In genomic region chr20:62215991-62216635, GRCh38 we compare ENCODE assay signal across 34 cellular contexts. TPM values are rescaled to one million over a fixed set of nuclear protein-coding genes. Genes with fewer than 3 reads are reported as not detected.
"Had no signal": no experiment of that assay in that cellular context is flagged by ENCODE, and none has a peak within 500 bp of the region (broad histone marks: within the 10 kb centered on the region; RNA-seq: fewer than 3 reads in every experiment).

No MANE protein-coding gene starts in this region.

- H3K27ac ChIP-seq: adrenal gland, body of pancreas, breast epithelium, Peyer's patch, WERI-Rb-1 had no signal

- H3K36me3 ChIP-seq: adrenal gland, breast epithelium, Peyer's patch had no signal

- ATAC-seq: activated CD8-positive, alpha-beta memory T cell treated with anti-CD3 and anti-CD28 coated beads, Interleukin-2, amount 10 ng/mL, durations not matched to agents 7 days and 5 days; activated naive CD4-positive, alpha-beta T cell treated with anti-CD3 and anti-CD28 coated beads, Interleukin-2, amount 50 U/mL, for 72 hours; activated T-cell treated with anti-CD3 and anti-CD28 coated beads, Interleukin-2, amount 50 U/mL, for 72 hours; activated T-helper 17 cell treated with anti-CD3 and anti-CD28 coated beads, Interleukin-2, amount 50 U/mL, for 72 hours; body of pancreas; PC-3; SK-N-SH treated with all-trans-retinoic acid at 6 μM for 48 hours; T-cell; T-helper 17 cell had no signal

- H3K9me3 ChIP-seq: adrenal gland, body of pancreas, breast epithelium, Peyer's patch had no signal

- H3K4me3 ChIP-seq: adrenal gland, body of pancreas, breast epithelium, Peyer's patch had no signal

- DNase-seq: activated CD4-positive, alpha-beta memory T cell treated with anti-CD3 and anti-CD28 coated beads, Interleukin-2, amount 10 ng/mL, durations not matched to agents 7 days and 5 days; activated CD4-positive, alpha-beta T cell treated with anti-CD3 and anti-CD28 coated beads for 1 hour; activated CD4-positive, alpha-beta T cell treated with anti-CD3 and anti-CD28 coated beads for 48 hours; activated CD4-positive, CD25-positive, alpha-beta regulatory T cell; activated CD8-positive, alpha-beta memory T cell treated with anti-CD3 and anti-CD28 coated beads for 24 hours; activated CD8-positive, alpha-beta memory T cell treated with anti-CD3 and anti-CD28 coated beads, Interleukin-2, amount 10 ng/mL, durations not matched to agents 7 days and 5 days; activated CD8-positive, alpha-beta memory T cell treated with anti-CD3 and anti-CD28 coated beads, Interleukin-2, amount 50 U/mL, for 48 hours; activated effector memory CD4-positive, alpha-beta T cell treated with anti-CD3 and anti-CD28 coated beads, Interleukin-2, amount 50 U/mL, for 16 hours; activated naive CD4-positive, alpha-beta T cell; activated T-cell treated with anti-CD3 and anti-CD28 coated beads, Interleukin-2, amount 50 U/mL, for 1 hour; activated T-cell treated with anti-CD3 and anti-CD28 coated beads, Interleukin-2, amount 50 U/mL, for 72 hours; adrenal gland; body of pancreas; Karpas-422; KBM-7; NCI-H1105; NCI-H1417 treated with DMSO at 0.1 percent for 48 hours; NCI-H187 treated with DMSO at 0.1 percent for 48 hours; NCI-H226; NCI-H524 treated with DMSO at 0.1 percent for 48 hours; PC-3; Peyer's patch; SIG-M5; T-cell; T-helper 17 cell; WERI-Rb-1 had no signal

RNA-seq across cellular contexts. Expression of gene HRH3, which starts 4.0 kb away (rescaled TPM):
- total RNA-seq: activated CD4-positive, alpha-beta memory T cell treated with anti-CD3 and anti-CD28 coated beads, Interleukin-2, amount 10 ng/mL, durations not matched to agents 7 days and 5 days; activated CD8-positive, alpha-beta memory T cell treated with anti-CD3 and anti-CD28 coated beads, Interleukin-2, amount 10 ng/mL, durations not matched to agents 7 days and 5 days; activated naive CD4-positive, alpha-beta T cell treated with anti-CD3 and anti-CD28 coated beads, Interleukin-2, amount 50 U/mL, for 72 hours; activated T-cell treated with anti-CD3 and anti-CD28 coated beads, Interleukin-2, amount 50 U/mL, for 72 hours; activated T-helper 17 cell treated with anti-CD3 and anti-CD28 coated beads, Interleukin-2, amount 50 U/mL, for 72 hours; breast epithelium; cardiac septum; MCF 10A; NCI-H460; PC-3; SK-MEL-5; T-cell; T-helper 17 cell had no signal
